In the genomic region with DNA sequence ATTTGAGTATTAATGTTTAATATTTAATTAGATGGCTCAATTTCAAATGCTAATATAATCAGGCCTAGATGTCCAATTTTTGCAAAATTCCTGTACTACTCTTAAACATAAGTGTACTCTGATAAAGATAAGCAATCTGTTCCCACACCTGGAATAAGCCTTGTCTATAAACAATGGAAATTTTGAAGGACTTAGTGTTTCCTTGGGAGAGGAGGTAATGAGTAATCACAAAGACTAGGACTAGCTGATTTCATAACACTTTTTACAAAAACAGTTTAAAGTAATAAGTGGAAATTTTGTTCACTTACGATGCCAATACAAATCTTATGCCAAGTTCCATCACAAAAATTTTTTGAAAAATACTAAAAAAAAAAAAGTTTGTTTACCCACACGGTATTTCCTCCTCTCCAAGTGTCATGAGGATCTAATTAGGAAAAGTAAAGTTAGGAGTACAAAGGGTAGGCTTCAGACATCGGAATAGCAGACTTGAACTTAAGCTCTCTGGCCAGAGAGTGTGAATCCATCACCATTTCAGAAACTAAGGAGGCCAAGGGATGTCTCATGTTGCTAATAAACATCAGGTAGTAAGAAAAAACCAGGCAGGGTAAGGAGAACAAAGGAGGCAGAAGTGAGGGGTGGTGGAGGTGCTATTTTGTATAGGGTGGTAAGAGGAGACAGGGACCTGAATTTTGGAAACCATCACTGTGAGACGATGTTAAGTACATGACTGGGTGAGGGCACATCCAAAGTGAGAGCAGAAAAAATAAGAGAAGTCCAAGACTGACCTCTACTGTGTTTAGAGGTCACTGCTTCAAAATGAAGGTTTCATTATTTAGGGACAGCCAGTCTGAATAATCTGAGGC, we compare ENCODE assay signal across 2 cellular contexts.
TF ChIP-seq lines count a peak whose summit lies in the region.

No MANE protein-coding gene starts in this region.

TF ChIP-seq in liver, 16 proteins besides CTCF, POLR2A, EP300 and RAD21:
- TF ChIP-seq GABPA (IDR thresholded peaks at IDR 0.05 in 1 of 2, conservative IDR thresholded peaks at IDR 0.05 in 1 of 2) (no peak), FOXA2 (IDR thresholded peaks at IDR 0.05) (no peak), TAF1 (conservative IDR thresholded peaks at IDR 0.05) (no peak), NR2F2 (IDR thresholded peaks at IDR 0.05) (no peak), HNF4G (IDR thresholded peaks at IDR 0.05) (no peak), SP1 (IDR thresholded peaks at IDR 0.05) (no peak), YY1 (IDR thresholded peaks at IDR 0.05) (no peak), HNF4A (conservative IDR thresholded peaks at IDR 0.05) (no peak), EGR1 (IDR thresholded peaks at IDR 0.05; ENCODE audit: low read depth in 2 of 2) (no peak), FOXA1 (IDR thresholded peaks at IDR 0.05) (no peak), RXRA (IDR thresholded peaks at IDR 0.05) (no peak)
- TF ChIP-seq, protein P1, sequence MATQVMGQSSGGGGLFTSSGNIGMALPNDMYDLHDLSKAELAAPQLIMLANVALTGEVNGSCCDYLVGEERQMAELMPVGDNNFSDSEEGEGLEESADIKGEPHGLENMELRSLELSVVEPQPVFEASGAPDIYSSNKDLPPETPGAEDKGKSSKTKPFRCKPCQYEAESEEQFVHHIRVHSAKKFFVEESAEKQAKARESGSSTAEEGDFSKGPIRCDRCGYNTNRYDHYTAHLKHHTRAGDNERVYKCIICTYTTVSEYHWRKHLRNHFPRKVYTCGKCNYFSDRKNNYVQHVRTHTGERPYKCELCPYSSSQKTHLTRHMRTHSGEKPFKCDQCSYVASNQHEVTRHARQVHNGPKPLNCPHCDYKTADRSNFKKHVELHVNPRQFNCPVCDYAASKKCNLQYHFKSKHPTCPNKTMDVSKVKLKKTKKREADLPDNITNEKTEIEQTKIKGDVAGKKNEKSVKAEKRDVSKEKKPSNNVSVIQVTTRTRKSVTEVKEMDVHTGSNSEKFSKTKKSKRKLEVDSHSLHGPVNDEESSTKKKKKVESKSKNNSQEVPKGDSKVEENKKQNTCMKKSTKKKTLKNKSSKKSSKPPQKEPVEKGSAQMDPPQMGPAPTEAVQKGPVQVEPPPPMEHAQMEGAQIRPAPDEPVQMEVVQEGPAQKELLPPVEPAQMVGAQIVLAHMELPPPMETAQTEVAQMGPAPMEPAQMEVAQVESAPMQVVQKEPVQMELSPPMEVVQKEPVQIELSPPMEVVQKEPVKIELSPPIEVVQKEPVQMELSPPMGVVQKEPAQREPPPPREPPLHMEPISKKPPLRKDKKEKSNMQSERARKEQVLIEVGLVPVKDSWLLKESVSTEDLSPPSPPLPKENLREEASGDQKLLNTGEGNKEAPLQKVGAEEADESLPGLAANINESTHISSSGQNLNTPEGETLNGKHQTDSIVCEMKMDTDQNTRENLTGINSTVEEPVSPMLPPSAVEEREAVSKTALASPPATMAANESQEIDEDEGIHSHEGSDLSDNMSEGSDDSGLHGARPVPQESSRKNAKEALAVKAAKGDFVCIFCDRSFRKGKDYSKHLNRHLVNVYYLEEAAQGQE (IDR thresholded peaks at IDR 0.05) = no peak
- TF ChIP-seq, protein P2, sequence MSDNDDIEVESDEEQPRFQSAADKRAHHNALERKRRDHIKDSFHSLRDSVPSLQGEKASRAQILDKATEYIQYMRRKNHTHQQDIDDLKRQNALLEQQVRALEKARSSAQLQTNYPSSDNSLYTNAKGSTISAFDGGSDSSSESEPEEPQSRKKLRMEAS (IDR thresholded peaks at IDR 0.05) = no peak
- TF ChIP-seq, protein P3, sequence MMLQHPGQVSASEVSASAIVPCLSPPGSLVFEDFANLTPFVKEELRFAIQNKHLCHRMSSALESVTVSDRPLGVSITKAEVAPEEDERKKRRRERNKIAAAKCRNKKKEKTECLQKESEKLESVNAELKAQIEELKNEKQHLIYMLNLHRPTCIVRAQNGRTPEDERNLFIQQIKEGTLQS (IDR thresholded peaks at IDR 0.05) = no peak
- TF ChIP-seq, protein P4, sequence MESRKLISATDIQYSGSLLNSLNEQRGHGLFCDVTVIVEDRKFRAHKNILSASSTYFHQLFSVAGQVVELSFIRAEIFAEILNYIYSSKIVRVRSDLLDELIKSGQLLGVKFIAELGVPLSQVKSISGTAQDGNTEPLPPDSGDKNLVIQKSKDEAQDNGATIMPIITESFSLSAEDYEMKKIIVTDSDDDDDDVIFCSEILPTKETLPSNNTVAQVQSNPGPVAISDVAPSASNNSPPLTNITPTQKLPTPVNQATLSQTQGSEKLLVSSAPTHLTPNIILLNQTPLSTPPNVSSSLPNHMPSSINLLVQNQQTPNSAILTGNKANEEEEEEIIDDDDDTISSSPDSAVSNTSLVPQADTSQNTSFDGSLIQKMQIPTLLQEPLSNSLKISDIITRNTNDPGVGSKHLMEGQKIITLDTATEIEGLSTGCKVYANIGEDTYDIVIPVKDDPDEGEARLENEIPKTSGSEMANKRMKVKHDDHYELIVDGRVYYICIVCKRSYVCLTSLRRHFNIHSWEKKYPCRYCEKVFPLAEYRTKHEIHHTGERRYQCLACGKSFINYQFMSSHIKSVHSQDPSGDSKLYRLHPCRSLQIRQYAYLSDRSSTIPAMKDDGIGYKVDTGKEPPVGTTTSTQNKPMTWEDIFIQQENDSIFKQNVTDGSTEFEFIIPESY (IDR thresholded peaks at IDR 0.05) = no peak

TF ChIP-seq in HepG2, 621 proteins besides CTCF, POLR2A, EP300 and RAD21:
- no peak for TF ChIP-seq ZNF75D (CRISPR knock-in tag; IDR thresholded peaks at IDR 0.05; ENCODE audit: borderline replicate concordance)
- TF ChIP-seq KLF15 (CRISPR knock-in tag; IDR thresholded peaks at IDR 0.05; ENCODE audit: borderline replicate concordance) = no peak
- TF ChIP-seq AKAP8 (CRISPR knock-in tag; IDR thresholded peaks at IDR 0.05) = no peak
- no peak for TF ChIP-seq HOXA5 (CRISPR knock-in tag; IDR thresholded peaks at IDR 0.05)
- TF ChIP-seq NR2C2 (CRISPR knock-in tag; IDR thresholded peaks at IDR 0.05; ENCODE audit: borderline replicate concordance) = no peak
- TF ChIP-seq, protein P5, sequence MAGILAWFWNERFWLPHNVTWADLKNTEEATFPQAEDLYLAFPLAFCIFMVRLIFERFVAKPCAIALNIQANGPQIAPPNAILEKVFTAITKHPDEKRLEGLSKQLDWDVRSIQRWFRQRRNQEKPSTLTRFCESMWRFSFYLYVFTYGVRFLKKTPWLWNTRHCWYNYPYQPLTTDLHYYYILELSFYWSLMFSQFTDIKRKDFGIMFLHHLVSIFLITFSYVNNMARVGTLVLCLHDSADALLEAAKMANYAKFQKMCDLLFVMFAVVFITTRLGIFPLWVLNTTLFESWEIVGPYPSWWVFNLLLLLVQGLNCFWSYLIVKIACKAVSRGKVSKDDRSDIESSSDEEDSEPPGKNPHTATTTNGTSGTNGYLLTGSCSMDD (CRISPR knock-in tag; IDR thresholded peaks at IDR 0.05) = no peak
